ENCODE assay signal across 8 cellular contexts in the genomic region with DNA sequence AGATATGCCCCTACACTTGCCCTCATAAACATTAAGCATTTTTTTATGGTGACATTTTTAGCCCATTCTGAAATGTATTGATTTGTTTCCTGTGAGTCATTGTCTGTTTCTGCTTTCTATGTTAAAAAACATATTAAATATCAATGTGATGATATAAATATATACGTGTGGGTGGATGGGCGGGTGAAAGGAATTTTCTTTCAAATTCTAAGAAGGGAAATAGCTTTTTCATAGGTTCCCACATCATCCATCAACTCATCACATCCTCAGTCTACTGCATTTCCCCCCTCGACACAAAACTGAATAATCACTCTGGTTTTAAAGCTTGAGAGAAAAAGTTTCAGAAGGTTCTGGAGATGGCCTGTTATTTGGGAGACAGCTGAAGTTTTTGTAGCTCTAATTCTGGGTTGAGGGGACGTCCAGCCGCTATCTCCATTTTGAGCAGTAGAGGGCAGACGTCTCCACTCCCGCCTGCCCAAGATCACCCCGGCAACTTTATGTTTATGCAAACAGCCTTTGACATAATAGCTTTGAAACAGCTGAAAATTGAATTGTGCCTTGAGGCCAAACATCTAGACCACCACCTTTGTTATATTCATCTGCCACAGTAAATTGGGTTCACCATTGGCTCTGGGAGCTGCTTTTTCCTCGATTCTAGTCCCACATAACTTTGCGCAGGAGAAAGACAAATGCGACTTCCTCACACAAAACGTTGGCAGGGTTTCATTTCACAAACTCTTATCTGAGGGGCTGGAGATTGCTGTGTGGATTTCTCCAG.
DNase-seq lines count a peak whose midpoint lies in the region; ATAC-seq and TF ChIP-seq lines count a peak whose summit lies in the region.

No MANE protein-coding gene starts in this region.

- H3K4me1 ChIP-seq in subcutaneous abdominal adipose tissue (ENCODE audit: control insufficient read depth in 5 of 5, insufficient read depth in 5 of 5, low read length in 5 of 5) = peaks cover 0 to 20% (median 6%) of the 10 kb centered on the region in 5 donors

- H3K27ac ChIP-seq in subcutaneous abdominal adipose tissue (ENCODE audit: low read depth, low read length) = peak overlapping the region; percentile 58

- H3K9ac ChIP-seq in subcutaneous abdominal adipose tissue (ENCODE audit: low read length in 5 of 5) = peak overlapping the region in 4 of 5 donors; percentile 16 to 68 (median 48)

- H3K9me3 ChIP-seq in subcutaneous abdominal adipose tissue (ENCODE audit: control insufficient read depth in 5 of 5, low read length in 5 of 5) = no peaks in the 10 kb centered on the region

- peak; percentile 80 to 84 (median 83) for TF ChIP-seq CTCF in nephron (IDR thresholded peaks at IDR 0.05; ENCODE audit: unreplicated experiment in 3 of 3)

- H3K27ac Mint-ChIP-seq in activated T-cell treated with anti-CD3 and anti-CD28 coated beads, Interleukin-2, amount 50 U/mL, for 24 hours = no peak overlapping the region
- H3K27ac Mint-ChIP-seq in nephron = peak overlapping the region; percentile 84 to 95 (median 91)

- H3K27me3 Mint-ChIP-seq in activated T-cell treated with anti-CD3 and anti-CD28 coated beads, Interleukin-2, amount 50 U/mL, for 24 hours = peaks cover 7% of the 10 kb centered on the region
- no peaks in the 10 kb centered on the region for H3K27me3 Mint-ChIP-seq in nephron (ENCODE audit: low read depth)

- H3K27me3 ChIP-seq in subcutaneous abdominal adipose tissue (ENCODE audit: control insufficient read depth in 5 of 5, insufficient read depth in 4 of 5, low read length in 5 of 5) = no peaks in the 10 kb centered on the region

- DNase-seq in SIG-M5 treated with dmso at 0.1 percent for 504 hours (lab: John Stamatoyannopoulos, UW; ENCODE audit: unreplicated experiment) (peak; percentile 45), SIG-M5 (lab: John Stamatoyannopoulos, UW) (no peak), NOMO-1 treated with DMSO at 0.1 percent for 48 hours (lab: John Stamatoyannopoulos, UW; ENCODE audit: unreplicated experiment) (peak; percentile 60), fibroblast of gingiva (ENCODE audit: low read depth) (peak; percentile 75)
- peak; percentile 49 for DNase-seq in activated T-cell treated with anti-CD3 and anti-CD28 coated beads, Interleukin-2, amount 50 U/mL, for 24 hours

- ATAC-seq in HG03565 (IDR thresholded peaks at IDR 0.05; ENCODE audit: unreplicated experiment) = peak; percentile 60

- no peaks in the 10 kb centered on the region for H3K36me3 Mint-ChIP-seq in activated T-cell treated with anti-CD3 and anti-CD28 coated beads, Interleukin-2, amount 50 U/mL, for 24 hours (ENCODE audit: low read depth)
- no peaks in the 10 kb centered on the region for H3K36me3 Mint-ChIP-seq in nephron (ENCODE audit: low read depth)

- no peaks in the 10 kb centered on the region for H3K36me3 ChIP-seq in subcutaneous abdominal adipose tissue (ENCODE audit: control insufficient read depth in 5 of 5, insufficient read depth in 5 of 5, low read length in 5 of 5)

- peak overlapping the region; percentile 49 to 68 (median 57) for H3K4me3 ChIP-seq in subcutaneous abdominal adipose tissue (ENCODE audit: low read depth in 1 of 5, low read length in 5 of 5)

- no peaks in the 10 kb centered on the region for H3K9me3 Mint-ChIP-seq in activated T-cell treated with anti-CD3 and anti-CD28 coated beads, Interleukin-2, amount 50 U/mL, for 24 hours
- no peaks in the 10 kb centered on the region for H3K9me3 Mint-ChIP-seq in nephron

- peaks cover 7% of the 10 kb centered on the region for H3K4me1 Mint-ChIP-seq in activated T-cell treated with anti-CD3 and anti-CD28 coated beads, Interleukin-2, amount 50 U/mL, for 24 hours (ENCODE audit: low read depth)
- H3K4me1 Mint-ChIP-seq in nephron = peaks cover 19% of the 10 kb centered on the region

- no peak overlapping the region for H3K4me3 Mint-ChIP-seq in activated T-cell treated with anti-CD3 and anti-CD28 coated beads, Interleukin-2, amount 50 U/mL, for 24 hours
- peak overlapping the region in 2 of 3 experiments; percentile 13 to 26 for H3K4me3 Mint-ChIP-seq in nephron
